1 cellular context compared by ENCODE assay signal in genomic region chr17:82267575-82268379, GRCh38.
TF ChIP-seq lines count a peak whose summit lies in the region.

No MANE protein-coding gene starts in this region.

TF ChIP-seq in HepG2, 621 proteins besides CTCF, POLR2A, EP300 and RAD21 (continued from another document and continues in another):
- TF ChIP-seq, protein P1, sequence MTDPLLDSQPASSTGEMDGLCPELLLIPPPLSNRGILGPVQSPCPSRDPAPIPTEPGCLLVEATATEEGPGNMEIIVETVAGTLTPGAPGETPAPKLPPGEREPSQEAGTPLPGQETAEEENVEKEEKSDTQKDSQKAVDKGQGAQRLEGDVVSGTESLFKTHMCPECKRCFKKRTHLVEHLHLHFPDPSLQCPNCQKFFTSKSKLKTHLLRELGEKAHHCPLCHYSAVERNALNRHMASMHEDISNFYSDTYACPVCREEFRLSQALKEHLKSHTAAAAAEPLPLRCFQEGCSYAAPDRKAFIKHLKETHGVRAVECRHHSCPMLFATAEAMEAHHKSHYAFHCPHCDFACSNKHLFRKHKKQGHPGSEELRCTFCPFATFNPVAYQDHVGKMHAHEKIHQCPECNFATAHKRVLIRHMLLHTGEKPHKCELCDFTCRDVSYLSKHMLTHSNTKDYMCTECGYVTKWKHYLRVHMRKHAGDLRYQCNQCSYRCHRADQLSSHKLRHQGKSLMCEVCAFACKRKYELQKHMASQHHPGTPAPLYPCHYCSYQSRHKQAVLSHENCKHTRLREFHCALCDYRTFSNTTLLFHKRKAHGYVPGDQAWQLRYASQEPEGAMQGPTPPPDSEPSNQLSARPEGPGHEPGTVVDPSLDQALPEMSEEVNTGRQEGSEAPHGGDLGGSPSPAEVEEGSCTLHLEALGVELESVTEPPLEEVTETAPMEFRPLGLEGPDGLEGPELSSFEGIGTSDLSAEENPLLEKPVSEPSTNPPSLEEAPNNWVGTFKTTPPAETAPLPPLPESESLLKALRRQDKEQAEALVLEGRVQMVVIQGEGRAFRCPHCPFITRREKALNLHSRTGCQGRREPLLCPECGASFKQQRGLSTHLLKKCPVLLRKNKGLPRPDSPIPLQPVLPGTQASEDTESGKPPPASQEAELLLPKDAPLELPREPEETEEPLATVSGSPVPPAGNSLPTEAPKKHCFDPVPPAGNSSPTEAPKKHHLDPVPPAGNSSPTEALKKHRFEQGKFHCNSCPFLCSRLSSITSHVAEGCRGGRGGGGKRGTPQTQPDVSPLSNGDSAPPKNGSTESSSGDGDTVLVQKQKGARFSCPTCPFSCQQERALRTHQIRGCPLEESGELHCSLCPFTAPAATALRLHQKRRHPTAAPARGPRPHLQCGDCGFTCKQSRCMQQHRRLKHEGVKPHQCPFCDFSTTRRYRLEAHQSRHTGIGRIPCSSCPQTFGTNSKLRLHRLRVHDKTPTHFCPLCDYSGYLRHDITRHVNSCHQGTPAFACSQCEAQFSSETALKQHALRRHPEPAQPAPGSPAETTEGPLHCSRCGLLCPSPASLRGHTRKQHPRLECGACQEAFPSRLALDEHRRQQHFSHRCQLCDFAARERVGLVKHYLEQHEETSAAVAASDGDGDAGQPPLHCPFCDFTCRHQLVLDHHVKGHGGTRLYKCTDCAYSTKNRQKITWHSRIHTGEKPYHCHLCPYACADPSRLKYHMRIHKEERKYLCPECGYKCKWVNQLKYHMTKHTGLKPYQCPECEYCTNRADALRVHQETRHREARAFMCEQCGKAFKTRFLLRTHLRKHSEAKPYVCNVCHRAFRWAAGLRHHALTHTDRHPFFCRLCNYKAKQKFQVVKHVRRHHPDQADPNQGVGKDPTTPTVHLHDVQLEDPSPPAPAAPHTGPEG (CRISPR knock-in tag; IDR thresholded peaks at IDR 0.05), result peak; percentile 81
- TF ChIP-seq KMT2B (CRISPR knock-in tag; IDR thresholded peaks at IDR 0.05), result no peak
- TF ChIP-seq ZNF335 (CRISPR knock-in tag; IDR thresholded peaks at IDR 0.05), result peak; percentile 84
- peak; percentile 97 for TF ChIP-seq CSRNP1 (CRISPR knock-in tag; IDR thresholded peaks at IDR 0.05)
- TF ChIP-seq, protein P2, sequence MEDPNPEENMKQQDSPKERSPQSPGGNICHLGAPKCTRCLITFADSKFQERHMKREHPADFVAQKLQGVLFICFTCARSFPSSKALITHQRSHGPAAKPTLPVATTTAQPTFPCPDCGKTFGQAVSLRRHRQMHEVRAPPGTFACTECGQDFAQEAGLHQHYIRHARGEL (CRISPR knock-in tag; IDR thresholded peaks at IDR 0.05), result no peak; the same call in 1 of the 2 replicates
- TF ChIP-seq, protein P3, sequence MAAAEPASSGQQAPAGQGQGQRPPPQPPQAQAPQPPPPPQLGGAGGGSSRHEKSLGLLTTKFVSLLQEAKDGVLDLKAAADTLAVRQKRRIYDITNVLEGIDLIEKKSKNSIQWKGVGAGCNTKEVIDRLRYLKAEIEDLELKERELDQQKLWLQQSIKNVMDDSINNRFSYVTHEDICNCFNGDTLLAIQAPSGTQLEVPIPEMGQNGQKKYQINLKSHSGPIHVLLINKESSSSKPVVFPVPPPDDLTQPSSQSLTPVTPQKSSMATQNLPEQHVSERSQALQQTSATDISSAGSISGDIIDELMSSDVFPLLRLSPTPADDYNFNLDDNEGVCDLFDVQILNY (CRISPR knock-in tag; conservative IDR thresholded peaks at IDR 0.05), result 0 out of 2 replicates have a peak, but pooled peaks have one; percentile 14
- TF ChIP-seq ZKSCAN8 (CRISPR knock-in tag; IDR thresholded peaks at IDR 0.05; ENCODE audit: borderline replicate concordance), result peak; percentile 75; the same call in 1 of the 2 replicates
- peak; percentile 72; the same call in 1 of the 2 replicates for TF ChIP-seq ZNF253 (CRISPR knock-in tag; IDR thresholded peaks at IDR 0.05; ENCODE audit: borderline replicate concordance)
- TF ChIP-seq, protein P4, sequence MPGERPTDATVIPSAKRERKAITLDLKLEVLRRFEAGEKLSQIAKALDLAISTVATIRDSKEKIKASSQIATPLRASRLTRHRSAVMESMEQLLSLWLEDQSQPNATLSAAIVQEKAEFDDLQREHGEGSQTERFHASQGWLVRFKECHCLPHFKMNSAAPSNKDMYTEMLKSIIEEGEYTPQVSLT (CRISPR knock-in tag; IDR thresholded peaks at IDR 0.05; ENCODE audit: borderline replicate concordance, low read depth), result no peak
- TF ChIP-seq ZNF570 (CRISPR knock-in tag; IDR thresholded peaks at IDR 0.05; ENCODE audit: borderline replicate concordance), result no peak
- 0 out of 2 replicates have a peak, but pooled peaks have one; percentile 28 for TF ChIP-seq MLX (CRISPR knock-in tag; IDR thresholded peaks at IDR 0.05)
- no peak for TF ChIP-seq PHB2 (IDR thresholded peaks at IDR 0.05; ENCODE audit: partially characterized antibody)
- 0 out of 2 replicates have a peak, but pooled peaks have one; percentile 45 for TF ChIP-seq ZC3H13 (CRISPR knock-in tag; IDR thresholded peaks at IDR 0.05)
- TF ChIP-seq ZNF768 (CRISPR knock-in tag; IDR thresholded peaks at IDR 0.05), result peak; percentile 84
- peak; percentile 90 for TF ChIP-seq MAX (IDR thresholded peaks at IDR 0.05)
- no peak for TF ChIP-seq GMEB2 (CRISPR knock-in tag; IDR thresholded peaks at IDR 0.05; ENCODE audit: low read depth)
- TF ChIP-seq SAP130 (CRISPR knock-in tag; IDR thresholded peaks at IDR 0.05; ENCODE audit: low read depth), result peak; percentile 100
- TF ChIP-seq ISL2 (CRISPR knock-in tag; IDR thresholded peaks at IDR 0.05), result peak; percentile 80
- TF ChIP-seq ZFP36 (IDR thresholded peaks at IDR 0.05; ENCODE audit: borderline replicate concordance, low read depth, low read length, partially characterized antibody), result no peak
- TF ChIP-seq CEBPG (CRISPR knock-in tag; IDR thresholded peaks at IDR 0.05), result peak; percentile 78
- TF ChIP-seq CBX2 (IDR thresholded peaks at IDR 0.05; ENCODE audit: low read depth, low read length), result no peak
- TF ChIP-seq CBX2 (CRISPR knock-in tag; IDR thresholded peaks at IDR 0.05; ENCODE audit: low read depth), result no peak
- peak; percentile 87 for TF ChIP-seq CCDC6 (CRISPR knock-in tag; IDR thresholded peaks at IDR 0.05)
- peak; percentile 31; the same call in 1 of the 2 replicates for TF ChIP-seq ZNF616 (CRISPR knock-in tag; IDR thresholded peaks at IDR 0.05; ENCODE audit: low read depth)
- TF ChIP-seq, protein P5, sequence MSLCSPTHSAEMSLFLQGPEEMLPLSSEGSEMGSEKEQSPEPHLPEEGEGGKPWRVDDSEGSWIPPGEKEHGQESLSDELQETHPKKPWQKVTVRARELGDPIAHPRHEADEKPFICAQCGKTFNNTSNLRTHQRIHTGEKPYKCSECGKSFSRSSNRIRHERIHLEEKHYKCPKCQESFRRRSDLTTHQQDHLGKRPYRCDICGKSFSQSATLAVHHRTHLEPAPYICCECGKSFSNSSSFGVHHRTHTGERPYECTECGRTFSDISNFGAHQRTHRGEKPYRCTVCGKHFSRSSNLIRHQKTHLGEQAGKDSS (CRISPR knock-in tag; IDR thresholded peaks at IDR 0.05; ENCODE audit: borderline replicate concordance, low read depth), result peak; percentile 80; the same call in 1 of the 2 replicates
- TF ChIP-seq KAT2B (IDR thresholded peaks at IDR 0.05; ENCODE audit: borderline replicate concordance, low read depth, low read length), result no peak
- no peak; the same call in 1 of the 2 replicates for TF ChIP-seq NFE2L2 (IDR thresholded peaks at IDR 0.05; ENCODE audit: low read length)
- TF ChIP-seq ZNF883 (CRISPR knock-in tag; IDR thresholded peaks at IDR 0.05; ENCODE audit: not compliant biosample characterization), result peak; percentile 60
- no peak for TF ChIP-seq RFX1 (IDR thresholded peaks at IDR 0.05)
- TF ChIP-seq MIER3 (CRISPR knock-in tag; IDR thresholded peaks at IDR 0.05; ENCODE audit: borderline replicate concordance), result peak; percentile 93; the same call in 1 of the 2 replicates
- TF ChIP-seq GRHL1 (CRISPR knock-in tag; conservative IDR thresholded peaks at IDR 0.05), result no peak
- TF ChIP-seq KAT8 (CRISPR knock-in tag; IDR thresholded peaks at IDR 0.05), result peak; percentile 84
- TF ChIP-seq ZMYM4 (CRISPR knock-in tag; IDR thresholded peaks at IDR 0.05), result peak; percentile 74; the same call in 1 of the 2 replicates
- TF ChIP-seq PTBP1 (IDR thresholded peaks at IDR 0.05; ENCODE audit: low read depth, low read length, poor library complexity, severe bottlenecking), result peak; percentile 48
- TF ChIP-seq ZNF17 (CRISPR knock-in tag; IDR thresholded peaks at IDR 0.05), result no peak
- TF ChIP-seq E2F1 (CRISPR knock-in tag; IDR thresholded peaks at IDR 0.05), result peak; percentile 72
- peak; percentile 77; the same call in 1 of the 2 replicates for TF ChIP-seq NFKB2 (CRISPR knock-in tag; IDR thresholded peaks at IDR 0.05; ENCODE audit: borderline replicate concordance)
- TF ChIP-seq, protein P6, sequence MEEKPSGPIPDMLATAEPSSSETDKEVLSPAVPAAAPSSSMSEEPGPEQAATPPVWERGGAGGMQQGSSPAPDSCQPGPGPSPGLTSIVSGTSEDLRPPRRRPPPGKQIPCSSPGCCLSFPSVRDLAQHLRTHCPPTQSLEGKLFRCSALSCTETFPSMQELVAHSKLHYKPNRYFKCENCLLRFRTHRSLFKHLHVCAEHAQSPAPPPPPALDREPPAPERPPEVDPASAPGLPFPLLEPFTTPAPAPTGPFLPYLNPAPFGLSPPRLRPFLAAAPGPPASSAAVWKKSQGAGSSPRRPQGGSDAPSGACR (CRISPR knock-in tag; IDR thresholded peaks at IDR 0.05), result peak; percentile 90
